In genomic region chr9:136881691-136882108, GRCh38 we compare ENCODE assay signal across 8 cellular contexts. TPM values are rescaled to one million over a fixed set of nuclear protein-coding genes. Genes with fewer than 3 reads are reported as not detected.
DNase-seq lines count a peak whose midpoint lies in the region; ATAC-seq and TF ChIP-seq lines count a peak whose summit lies in the region.

No MANE protein-coding gene starts in this region.

- no peak for TF ChIP-seq CTCF in left lung (IDR thresholded peaks at IDR 0.05)

- H3K4me1 Mint-ChIP-seq in CD8-positive, alpha-beta memory T cell = peaks cover 17 to 34% (median 18%) of the 10 kb centered on the region in 3 donors
- peaks cover 58% of the 10 kb centered on the region for H3K4me1 Mint-ChIP-seq in stimulated activated naive CD8-positive, alpha-beta T cell treated with anti-CD3 and anti-CD28 coated beads, Interleukin-15, amount 100 ng/mL, for 72 hours

- intact Hi-C loops in left lung (cut with DNase I) = no loop called here
- intact Hi-C loops in posterior vena cava (cut with DNase I) = no loop called here

- H3K4me3 ChIP-seq in CD8-positive, alpha-beta memory T cell (ENCODE audit: low read length) = peak overlapping the region; percentile 83
- peak overlapping the region in 1 of 2 donors; percentile 30 for H3K4me3 ChIP-seq in left lung

- H3K4me1 ChIP-seq in CD8-positive, alpha-beta memory T cell (ENCODE audit: insufficient read depth, low read length) = peaks cover 34% of the 10 kb centered on the region
- H3K4me1 ChIP-seq in left lung = peaks cover 6 to 31% of the 10 kb centered on the region in 2 donors

- peak overlapping the region; percentile 72 for H3K27ac ChIP-seq in CD8-positive, alpha-beta memory T cell (ENCODE audit: low read depth, low read length)
- peak overlapping the region in 1 of 2 donors; percentile 76 for H3K27ac ChIP-seq in left lung

- H3K27me3 ChIP-seq in CD8-positive, alpha-beta memory T cell (ENCODE audit: insufficient read depth, low read length, poor library complexity, severe bottlenecking) = no peaks in the 10 kb centered on the region
- no peaks in the 10 kb centered on the region for H3K27me3 ChIP-seq in left lung

- H3K4me3 Mint-ChIP-seq in CD8-positive, alpha-beta memory T cell = peak overlapping the region; percentile 76 to 93 (median 80)
- H3K4me3 Mint-ChIP-seq in stimulated activated naive CD8-positive, alpha-beta T cell treated with anti-CD3 and anti-CD28 coated beads, Interleukin-15, amount 100 ng/mL, for 72 hours = peak overlapping the region; percentile 80 to 88

- H3K9me3 ChIP-seq in CD8-positive, alpha-beta memory T cell (ENCODE audit: low read length) = no peaks in the 10 kb centered on the region
- no peaks in the 10 kb centered on the region for H3K9me3 ChIP-seq in left lung

- POLR2A ChIA-PET in CD8-positive, alpha-beta memory T cell (lab: Charles Lee) = interaction anchor here (0.5 to 1.7 kb wide), 3 partner anchors 15 to 39 kb away, joined by 4 to 5 read pairs (median 4); partner anchors contain the start of genes AJM1 and EDF1

- no peaks in the 10 kb centered on the region for H3K36me3 ChIP-seq in CD8-positive, alpha-beta memory T cell (ENCODE audit: insufficient read depth, low read length)
- H3K36me3 ChIP-seq in left lung = no peaks in the 10 kb centered on the region

- no peaks in the 10 kb centered on the region for H3K36me3 Mint-ChIP-seq in CD8-positive, alpha-beta memory T cell

- CTCF ChIA-PET in CD8-positive, alpha-beta memory T cell (lab: Charles Lee) = interaction anchor here (1.0 to 4.8 kb wide), 7 partner anchors 21 to 163 kb away, joined by 3 to 23 read pairs (median 4); partner anchors contain the start of gene AJM1

- ATAC-seq in HG03432 (IDR thresholded peaks at IDR 0.05; ENCODE audit: unreplicated experiment) (peak; percentile 24), left lung (peak; percentile 14), HG03196 (IDR thresholded peaks at IDR 0.05; ENCODE audit: unreplicated experiment) (no peak)
- ATAC-seq in stimulated activated naive CD8-positive, alpha-beta T cell treated with anti-CD3 and anti-CD28 coated beads, Interleukin-15, amount 100 ng/mL, for 72 hours = peak; percentile 61

- peak in 2 of 5 donors; percentile 26 to 27 for DNase-seq in CD8-positive, alpha-beta memory T cell
- DNase-seq in activated T-cell treated with anti-CD3 and anti-CD28 coated beads for 4 hours = peak; percentile 19
- DNase-seq in left lung = no peak
- peak; percentile 47 to 76 for DNase-seq in stimulated activated naive CD8-positive, alpha-beta T cell treated with anti-CD3 and anti-CD28 coated beads, Interleukin-15, amount 100 ng/mL, for 72 hours
- DNase-seq in NCI-H526 treated with DMSO at 0.1 percent for 48 hours (lab: John Stamatoyannopoulos, UW) = no peak
- no peak for DNase-seq in posterior vena cava (ENCODE audit: low spot score)

- H3K27ac Mint-ChIP-seq in CD8-positive, alpha-beta memory T cell = peak overlapping the region; percentile 89 to 99 (median 94)
- peak overlapping the region; percentile 69 to 96 for H3K27ac Mint-ChIP-seq in stimulated activated naive CD8-positive, alpha-beta T cell treated with anti-CD3 and anti-CD28 coated beads, Interleukin-15, amount 100 ng/mL, for 72 hours

- H3K9me3 Mint-ChIP-seq in CD8-positive, alpha-beta memory T cell = no peaks in the 10 kb centered on the region
- no peaks in the 10 kb centered on the region for H3K9me3 Mint-ChIP-seq in stimulated activated naive CD8-positive, alpha-beta T cell treated with anti-CD3 and anti-CD28 coated beads, Interleukin-15, amount 100 ng/mL, for 72 hours

- no peaks in the 10 kb centered on the region for H3K27me3 Mint-ChIP-seq in CD8-positive, alpha-beta memory T cell
- H3K27me3 Mint-ChIP-seq in stimulated activated naive CD8-positive, alpha-beta T cell treated with anti-CD3 and anti-CD28 coated beads, Interleukin-15, amount 100 ng/mL, for 72 hours = no peaks in the 10 kb centered on the region

RNA-seq across cellular contexts. Expression of gene TRAF2, which starts 4.6 kb away (rescaled TPM):
- 10 to 100 TPM; 53.2 to 60.5 TPM for total RNA-seq in CD8-positive, alpha-beta memory T cell
- polyA plus RNA-seq in CD8-positive, alpha-beta memory T cell = 23.1 TPM
- total RNA-seq in left lung (10 to 100 TPM; 17.2 to 22.4 TPM), posterior vena cava (10 to 100 TPM in 1 of 2 donors, 1 to 10 TPM in 1; 8.7 to 10.9 TPM)

RNA-seq across cellular contexts. Expression of gene EDF1, which starts 15.6 kb away (rescaled TPM):
- total RNA-seq in CD8-positive, alpha-beta memory T cell = 100 to 1,000 TPM; 354 to 356 TPM
- 476 TPM for polyA plus RNA-seq in CD8-positive, alpha-beta memory T cell
- total RNA-seq in left lung (100 to 1,000 TPM; 247 to 288 TPM), posterior vena cava (100 to 1,000 TPM; 178 to 191 TPM)

RNA-seq across cellular contexts. Expression of gene MAMDC4, which starts 29.6 kb away (rescaled TPM):
- 10 to 100 TPM; 12.2 to 12.9 TPM for total RNA-seq in CD8-positive, alpha-beta memory T cell
- polyA plus RNA-seq in CD8-positive, alpha-beta memory T cell = not detected
- 10 to 100 TPM; 14.7 to 16.0 TPM for total RNA-seq in left lung
- 1 to 10 TPM; 1.5 to 2.4 TPM for total RNA-seq in posterior vena cava

RNA-seq across cellular contexts. Expression of gene PHPT1, which starts 32.5 kb away (rescaled TPM):
- total RNA-seq in CD8-positive, alpha-beta memory T cell = 100 to 1,000 TPM; 108 to 110 TPM
- polyA plus RNA-seq in CD8-positive, alpha-beta memory T cell = 100.0 TPM
- 100 to 1,000 TPM; 118 to 151 TPM for total RNA-seq in left lung
- 10 to 100 TPM; 71.7 to 87.9 TPM for total RNA-seq in posterior vena cava

RNA-seq across cellular contexts. Expression of gene AJM1, which starts 39.4 kb away (rescaled TPM):
- total RNA-seq in CD8-positive, alpha-beta memory T cell = 1 to 10 TPM; 3.2 TPM
- 0.39 TPM for polyA plus RNA-seq in CD8-positive, alpha-beta memory T cell
- total RNA-seq in left lung (1 to 10 TPM; 1.7 to 2.6 TPM), posterior vena cava (1 to 10 TPM; 4.7 to 5.9 TPM)

Comparison
In these comparisons a context has a peak if more than half of its experiments do, and no peak if none do; other contexts are left out.
1. DNase-seq: peak in activated T-cell treated with anti-CD3 and anti-CD28 coated beads for 4 hours (single experiment) and stimulated activated naive CD8-positive, alpha-beta T cell treated with anti-CD3 and anti-CD28 coated beads, Interleukin-15, amount 100 ng/mL, for 72 hours (2 of 2); none in left lung (0 of 2), NCI-H526 treated with DMSO at 0.1 percent for 48 hours (single experiment) and posterior vena cava (single experiment).